34 cellular contexts compared by ENCODE assay signal in the genomic region with DNA sequence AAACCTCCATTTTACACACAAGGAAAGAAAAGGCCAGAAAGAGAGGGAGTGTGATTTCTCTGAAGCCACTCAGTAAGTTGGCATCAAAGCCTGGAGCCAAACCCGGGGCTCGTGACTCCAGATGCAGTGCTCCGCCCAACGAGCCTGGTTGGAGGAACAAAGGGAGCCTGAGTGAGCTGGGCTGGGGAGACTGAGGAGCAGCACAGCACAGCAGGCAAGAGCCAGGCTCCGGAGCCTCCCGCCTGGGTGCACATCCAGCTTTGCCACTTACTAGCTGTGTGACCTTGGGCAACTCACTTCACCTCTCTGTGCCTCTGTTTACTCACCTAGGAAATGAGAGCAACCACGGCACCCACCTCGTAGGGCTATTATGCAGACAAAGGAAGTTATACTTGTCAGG. TPM values are rescaled to one million over a fixed set of nuclear protein-coding genes. Genes with fewer than 3 reads are reported as not detected.
"Had no signal": no experiment of that assay in that cellular context is flagged by ENCODE, and none has a peak within 500 bp of the region (broad histone marks: within the 10 kb centered on the region; RNA-seq: fewer than 3 reads in every experiment).

No MANE protein-coding gene starts in this region.

- H3K4me3 ChIP-seq: adrenal gland, body of pancreas, breast epithelium had no signal

- H3K4me1 ChIP-seq: adrenal gland, breast epithelium had no signal

- H3K36me3 ChIP-seq: adrenal gland, brain microvascular endothelial cell, breast epithelium had no signal

- H3K9me3 ChIP-seq: adrenal gland, body of pancreas, breast epithelium had no signal

- H3K27ac ChIP-seq: adrenal gland, body of pancreas, brain microvascular endothelial cell, breast epithelium, VCaP had no signal

- DNase-seq: activated B cell treated with CpG ODN at 0.5 μM for 24 hours; activated CD4-positive, alpha-beta memory T cell treated with anti-CD3 and anti-CD28 coated beads for 36 hours; activated CD4-positive, alpha-beta T cell treated with anti-CD3 and anti-CD28 coated beads for 4 hours; activated CD4-positive, alpha-beta T cell treated with anti-CD3 and anti-CD28 coated beads, Interleukin-2, amount 10 ng/mL, durations not matched to agents 24 days and 14 days; activated CD4-positive, alpha-beta T cell treated with anti-CD3 and anti-CD28 coated beads, Interleukin-2, amount 50 U/mL, for 1 hour; activated CD4-positive, alpha-beta T cell treated with anti-CD3 and anti-CD28 coated beads, Interleukin-2, amount 50 U/mL, for 4 hours; activated CD4-positive, CD25-positive, alpha-beta regulatory T cell treated with anti-CD3 and anti-CD28 coated beads, Interleukin-2, amount 50 U/mL, for 72 hours; activated CD8-positive, alpha-beta memory T cell treated with anti-CD3 and anti-CD28 coated beads, Interleukin-2, amount 50 U/mL, for 4 hours; activated CD8-positive, alpha-beta T cell treated with anti-CD3 and anti-CD28 coated beads for 36 hours; activated effector memory CD4-positive, alpha-beta T cell treated with anti-CD3 and anti-CD28 coated beads, Interleukin-2, amount 50 U/mL, for 16 hours; activated gamma-delta T cell treated with Interleukin-2 at 50 U/mL for 16 hours; activated naive CD4-positive, alpha-beta T cell; activated naive CD4-positive, alpha-beta T cell treated with anti-CD3 and anti-CD28 coated beads for 36 hours; activated naive CD4-positive, alpha-beta T cell treated with anti-CD3 and anti-CD28 coated beads, Interleukin-2, amount 50 U/mL, for 16 hours; activated naive CD8-positive, alpha-beta T cell treated with anti-CD3 and anti-CD28 coated beads for 36 hours; activated T-cell treated with anti-CD3 and anti-CD28 coated beads for 4 hours; activated T-cell treated with anti-CD3 and anti-CD28 coated beads, Interleukin-2, amount 50 U/mL, for 1 hour; activated T-cell treated with anti-CD3 and anti-CD28 coated beads, Interleukin-2, amount 50 U/mL, for 4 hours; activated T-cell treated with anti-CD3 and anti-CD28 coated beads, Interleukin-2, amount 50 U/mL, for 72 hours; adrenal gland; amniotic stem cell; aorta; body of pancreas; brain microvascular endothelial cell; central memory CD4-positive, alpha-beta T cell; T-helper 2 cell; T-helper 9 cell had no signal

- ATAC-seq: activated CD8-positive, alpha-beta T cell treated with anti-CD3 and anti-CD28 coated beads for 36 hours; activated naive CD4-positive, alpha-beta T cell treated with anti-CD3 and anti-CD28 coated beads, Interleukin-2, amount 50 U/mL, for 72 hours; activated T-cell treated with anti-CD3 and anti-CD28 coated beads, Interleukin-2, amount 50 U/mL, for 4 hours; activated T-cell treated with anti-CD3 and anti-CD28 coated beads, Interleukin-2, amount 50 U/mL, for 72 hours; activated T-helper 17 cell treated with anti-CD3 and anti-CD28 coated beads, Interleukin-2, amount 50 U/mL, for 72 hours; body of pancreas had no signal

RNA-seq across cellular contexts. Expression of gene GSG1L, which starts 5.6 kb away (rescaled TPM):
- total RNA-seq: activated B cell treated with CpG ODN at 0.5 μM for 24 hours; activated CD4-positive, alpha-beta T cell treated with anti-CD3 and anti-CD28 coated beads, Interleukin-2, amount 10 ng/mL, durations not matched to agents 24 days and 14 days; activated CD8-positive, alpha-beta memory T cell treated with anti-CD3 and anti-CD28 coated beads for 36 hours; activated CD8-positive, alpha-beta T cell treated with anti-CD3 and anti-CD28 coated beads for 36 hours; activated naive CD4-positive, alpha-beta T cell treated with anti-CD3 and anti-CD28 coated beads for 36 hours; activated naive CD8-positive, alpha-beta T cell treated with anti-CD3 and anti-CD28 coated beads for 36 hours; activated T-cell treated with anti-CD3 and anti-CD28 coated beads, Interleukin-2, amount 50 U/mL, for 4 hours; activated T-cell treated with anti-CD3 and anti-CD28 coated beads, Interleukin-2, amount 50 U/mL, for 72 hours; activated T-helper 1 cell treated with anti-CD3 and anti-CD28 coated beads, Interleukin-12 subunit alpha, Interleukin-12 subunit beta, Interleukin-2, Interleukin-4 antibody, amounts not matched to agents 30 ng/mL and 10 ng/mL and 1 ng/mL, durations not matched to agents 14 hours and 24 hours and 36 hours; adrenal gland; astrocyte; body of pancreas; breast epithelium had no signal
